ENCODE assay signal across 8 cellular contexts in genomic region chr18:58091099-58091611, GRCh38.
A peak's percentile ranks its signal among the peaks of the same experiment; 100 is the strongest.
DNase-seq lines count a peak whose midpoint lies in the region; ATAC-seq and TF ChIP-seq lines count a peak whose summit lies in the region.

No MANE protein-coding gene starts in this region.

- H3K36me3 ChIP-seq in GM06990 (ENCODE audit: control insufficient read depth, insufficient read depth, low read length), result no peaks in the 10 kb centered on the region

- no peaks in the 10 kb centered on the region for H3K27me3 ChIP-seq in GM06990 (replicated peaks; ENCODE audit: control insufficient read depth, insufficient read depth, low read length)

- H3K4me3 ChIP-seq in GM06990 (replicated peaks; ENCODE audit: low read depth, low read length), result no peak overlapping the region
- no peak overlapping the region for H3K4me3 ChIP-seq in epithelial cell of esophagus (ENCODE audit: low read length)

- TF ChIP-seq CTCF in GM06990 (IDR thresholded peaks at IDR 0.05; ENCODE audit: insufficient read depth, low read length, poor library complexity, severe bottlenecking) (no peak), epithelial cell of esophagus (IDR thresholded peaks at IDR 0.05; ENCODE audit: insufficient read depth, low read depth, low read length, missing control alignments) (no peak)

- ATAC-seq in GM21381 (IDR thresholded peaks at IDR 0.05; ENCODE audit: unreplicated experiment), result peak; percentile 87
- ATAC-seq in HG03571 (IDR thresholded peaks at IDR 0.05; ENCODE audit: unreplicated experiment), result peak; percentile 90

- DNase-seq in GM06990 (ENCODE audit: extremely low read depth, insufficient read length) (peak; percentile 49), epithelial cell of esophagus (ENCODE audit: low read depth) (peak; percentile 86), NCI-H128 (lab: John Stamatoyannopoulos, UW; ENCODE audit: unreplicated experiment) (no peak), NCI-H526 treated with DMSO at 0.1 percent for 48 hours (lab: John Stamatoyannopoulos, UW) (no peak), anterior cingulate cortex (lab: John Stamatoyannopoulos, UW) (no peak), iPS-NIHi11 (ENCODE audit: low spot score) (no peak)

Comparison
In these comparisons a context has a peak if more than half of its experiments do, and no peak if none do; other contexts are left out.
1. DNase-seq: peak in GM06990 (single experiment) and epithelial cell of esophagus (single experiment); none in NCI-H128 (single experiment), NCI-H526 treated with DMSO at 0.1 percent for 48 hours (single experiment), anterior cingulate cortex (0 of 58) and iPS-NIHi11 (single experiment).